ENCODE assay signal across 1 cellular context in the genomic region with DNA sequence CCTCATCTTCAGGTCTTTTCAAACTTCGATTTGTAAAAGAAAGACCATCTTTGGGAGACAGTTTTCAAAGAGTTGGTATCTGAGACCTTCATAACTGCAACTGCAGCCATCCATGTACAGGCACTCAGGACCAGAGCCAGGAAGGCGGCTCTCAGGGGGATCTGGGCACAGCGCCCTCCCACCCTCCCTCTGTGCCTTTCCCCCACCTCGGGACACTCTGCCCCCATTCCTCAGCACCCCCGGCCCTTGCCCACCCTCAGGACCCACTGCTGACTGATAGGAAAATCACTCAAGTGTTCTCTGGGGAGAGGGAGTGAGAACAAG.
TF ChIP-seq lines count a peak whose summit lies in the region.

No MANE protein-coding gene starts in this region.

TF ChIP-seq in SK-N-SH, 30 proteins besides CTCF, POLR2A, EP300 and RAD21 (continued from another document):
- TF ChIP-seq, protein P1, sequence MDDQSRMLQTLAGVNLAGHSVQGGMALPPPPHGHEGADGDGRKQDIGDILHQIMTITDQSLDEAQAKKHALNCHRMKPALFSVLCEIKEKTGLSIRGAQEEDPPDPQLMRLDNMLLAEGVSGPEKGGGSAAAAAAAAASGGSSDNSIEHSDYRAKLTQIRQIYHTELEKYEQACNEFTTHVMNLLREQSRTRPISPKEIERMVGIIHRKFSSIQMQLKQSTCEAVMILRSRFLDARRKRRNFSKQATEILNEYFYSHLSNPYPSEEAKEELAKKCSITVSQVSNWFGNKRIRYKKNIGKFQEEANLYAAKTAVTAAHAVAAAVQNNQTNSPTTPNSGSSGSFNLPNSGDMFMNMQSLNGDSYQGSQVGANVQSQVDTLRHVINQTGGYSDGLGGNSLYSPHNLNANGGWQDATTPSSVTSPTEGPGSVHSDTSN (IDR thresholded peaks at IDR 0.05): no peak
- no peak for TF ChIP-seq SIN3A (IDR thresholded peaks at IDR 0.05; ENCODE audit: borderline replicate concordance, low read depth, low read length)
